7 cellular contexts compared by ENCODE assay signal in genomic region chr15:69160976-69161877, GRCh38. TPM values are rescaled to one million over a fixed set of nuclear protein-coding genes. Genes with fewer than 3 reads are reported as not detected.
A peak's percentile ranks its signal among the peaks of the same experiment; 100 is the strongest.
DNase-seq lines count a peak whose midpoint lies in the region; ATAC-seq and TF ChIP-seq lines count a peak whose summit lies in the region.

No MANE protein-coding gene starts in this region.

- peak overlapping the region; percentile 52 for H3K23ac ChIP-seq in mesendoderm (ENCODE audit: low read length)

- H4K5ac ChIP-seq in mesendoderm (ENCODE audit: low read length): no peak overlapping the region

- peak; percentile 4 for ATAC-seq in activated CD8-positive, alpha-beta memory T cell treated with anti-CD3 and anti-CD28 coated beads, Interleukin-2, amount 10 ng/mL, durations not matched to agents 7 days and 5 days
- ATAC-seq in stimulated activated naive CD8-positive, alpha-beta T cell treated with anti-CD3 and anti-CD28 coated beads, Interleukin-15, amount 100 ng/mL, for 72 hours: peak; percentile 7

- no peaks in the 10 kb centered on the region for H3K4me1 ChIP-seq in mesendoderm (ENCODE audit: control insufficient read depth, low read depth, low read length)

- CTCF ChIA-PET in activated CD8-positive, alpha-beta memory T cell treated with anti-CD3 and anti-CD28 coated beads, Interleukin-2, amount 10 ng/mL, durations not matched to agents 7 days and 5 days (lab: Charles Lee): interaction anchor here (1.0 to 2.3 kb wide), 8 partner anchors 14 to 301 kb away, joined by 3 to 8 read pairs (median 3); partner anchors contain the start of gene RPLP1

- H3K79me1 ChIP-seq in mesendoderm (ENCODE audit: low read length): no peaks in the 10 kb centered on the region

- H3K4me3 ChIP-seq in GM12865 (ENCODE audit: low read depth, low read length) (peak overlapping the region; percentile 82), mesendoderm (ENCODE audit: low read length) (peak overlapping the region; percentile 94)

- H3K4me1 Mint-ChIP-seq in activated CD8-positive, alpha-beta memory T cell treated with anti-CD3 and anti-CD28 coated beads, Interleukin-2, amount 10 ng/mL, durations not matched to agents 7 days and 5 days: peaks cover 13% of the 10 kb centered on the region
- peaks cover 13% of the 10 kb centered on the region for H3K4me1 Mint-ChIP-seq in endothelial cell (ENCODE audit: unreplicated experiment)
- H3K4me1 Mint-ChIP-seq in stimulated activated naive CD8-positive, alpha-beta T cell treated with anti-CD3 and anti-CD28 coated beads, Interleukin-15, amount 100 ng/mL, for 72 hours: peaks cover 20% of the 10 kb centered on the region

- no peak overlapping the region for H3K4ac ChIP-seq in mesendoderm (ENCODE audit: low read depth, low read length)

- no peak overlapping the region for H4K8ac ChIP-seq in mesendoderm (ENCODE audit: low read depth, low read length)

- H3K56ac ChIP-seq in mesendoderm (ENCODE audit: low read length): peak overlapping the region; percentile 96

- H3K9me3 Mint-ChIP-seq in activated CD8-positive, alpha-beta memory T cell treated with anti-CD3 and anti-CD28 coated beads, Interleukin-2, amount 10 ng/mL, durations not matched to agents 7 days and 5 days (ENCODE audit: low read depth): no peaks in the 10 kb centered on the region
- no peaks in the 10 kb centered on the region for H3K9me3 Mint-ChIP-seq in endothelial cell (ENCODE audit: unreplicated experiment)
- no peaks in the 10 kb centered on the region for H3K9me3 Mint-ChIP-seq in stimulated activated naive CD8-positive, alpha-beta T cell treated with anti-CD3 and anti-CD28 coated beads, Interleukin-15, amount 100 ng/mL, for 72 hours

- peak; percentile 17 for DNase-seq in GM12865 (ENCODE audit: low read depth)
- peak; percentile 40 for DNase-seq in NCI-H1105 (lab: John Stamatoyannopoulos, UW)
- peak; percentile 42 for DNase-seq in activated CD8-positive, alpha-beta memory T cell treated with anti-CD3 and anti-CD28 coated beads, Interleukin-2, amount 10 ng/mL, durations not matched to agents 7 days and 5 days
- DNase-seq in endothelial cell (ENCODE audit: low spot score): peak; percentile 37
- DNase-seq in mesendoderm: peak; percentile 39
- DNase-seq in stimulated activated naive CD8-positive, alpha-beta T cell treated with anti-CD3 and anti-CD28 coated beads, Interleukin-15, amount 100 ng/mL, for 72 hours: peak; percentile 26 to 27
- DNase-seq in NCI-H510A treated with DMSO at 0.1 percent for 48 hours (lab: John Stamatoyannopoulos, UW): no peak

- no peak overlapping the region for H2BK120ac ChIP-seq in mesendoderm (ENCODE audit: low read depth, low read length)

- no peak overlapping the region for H2AK5ac ChIP-seq in mesendoderm (ENCODE audit: low read length)

- H3K4me2 ChIP-seq in mesendoderm (ENCODE audit: low read length): peak overlapping the region; percentile 84

- WGBS in mesendoderm (ENCODE audit: extremely low coverage, insufficient coverage, low lambda C conversion rate): no CpG with 5 or more reads among the region's 57 CpGs

- no peak overlapping the region for H2BK15ac ChIP-seq in mesendoderm (replicated peaks; ENCODE audit: low read depth)

- no peaks in the 10 kb centered on the region for H3K79me2 ChIP-seq in mesendoderm (ENCODE audit: control insufficient read depth, insufficient read depth, low read length)

- H3K27me3 ChIP-seq in mesendoderm (ENCODE audit: insufficient read depth, low read length, poor library complexity): no peaks in the 10 kb centered on the region

- no peak for TF ChIP-seq CTCF in GM12865 (IDR thresholded peaks at IDR 0.05; ENCODE audit: insufficient read depth, low read depth, low read length, missing control alignments)
- no peak for TF ChIP-seq CTCF in endothelial cell (IDR thresholded peaks at IDR 0.05; ENCODE audit: unreplicated experiment)

- no peak overlapping the region for H2BK5ac ChIP-seq in mesendoderm (ENCODE audit: low read length)

- no peaks in the 10 kb centered on the region for H3K36me3 ChIP-seq in mesendoderm (ENCODE audit: control insufficient read depth, insufficient read depth, low read length)

- peak overlapping the region; percentile 42 for H3K27ac ChIP-seq in mesendoderm (ENCODE audit: low read depth, low read length)

- H3K27me3 Mint-ChIP-seq in activated CD8-positive, alpha-beta memory T cell treated with anti-CD3 and anti-CD28 coated beads, Interleukin-2, amount 10 ng/mL, durations not matched to agents 7 days and 5 days: peaks cover 22% of the 10 kb centered on the region
- peaks cover 6% of the 10 kb centered on the region for H3K27me3 Mint-ChIP-seq in endothelial cell (ENCODE audit: unreplicated experiment)
- peaks cover 10% of the 10 kb centered on the region for H3K27me3 Mint-ChIP-seq in stimulated activated naive CD8-positive, alpha-beta T cell treated with anti-CD3 and anti-CD28 coated beads, Interleukin-15, amount 100 ng/mL, for 72 hours

- peak overlapping the region; percentile 77 for H3K4me3 Mint-ChIP-seq in activated CD8-positive, alpha-beta memory T cell treated with anti-CD3 and anti-CD28 coated beads, Interleukin-2, amount 10 ng/mL, durations not matched to agents 7 days and 5 days
- H3K4me3 Mint-ChIP-seq in endothelial cell (ENCODE audit: unreplicated experiment): peak overlapping the region; percentile 98
- H3K4me3 Mint-ChIP-seq in stimulated activated naive CD8-positive, alpha-beta T cell treated with anti-CD3 and anti-CD28 coated beads, Interleukin-15, amount 100 ng/mL, for 72 hours: peak overlapping the region; percentile 97

- peak overlapping the region; percentile 96 for H3K9ac ChIP-seq in mesendoderm (ENCODE audit: low read length)

- H3K18ac ChIP-seq in mesendoderm (ENCODE audit: low read length): peak overlapping the region; percentile 65

- no peaks in the 10 kb centered on the region for H3K36me3 Mint-ChIP-seq in activated CD8-positive, alpha-beta memory T cell treated with anti-CD3 and anti-CD28 coated beads, Interleukin-2, amount 10 ng/mL, durations not matched to agents 7 days and 5 days
- no peaks in the 10 kb centered on the region for H3K36me3 Mint-ChIP-seq in endothelial cell (ENCODE audit: low read depth, unreplicated experiment)

- H3K27ac Mint-ChIP-seq in activated CD8-positive, alpha-beta memory T cell treated with anti-CD3 and anti-CD28 coated beads, Interleukin-2, amount 10 ng/mL, durations not matched to agents 7 days and 5 days: peak overlapping the region; percentile 54
- peak overlapping the region; percentile 62 for H3K27ac Mint-ChIP-seq in endothelial cell (ENCODE audit: unreplicated experiment)
- peak overlapping the region; percentile 92 to 93 for H3K27ac Mint-ChIP-seq in stimulated activated naive CD8-positive, alpha-beta T cell treated with anti-CD3 and anti-CD28 coated beads, Interleukin-15, amount 100 ng/mL, for 72 hours

RNA-seq across cellular contexts. Expression of gene GLCE, which starts 0.8 kb away (rescaled TPM):
- total RNA-seq in activated CD8-positive, alpha-beta memory T cell treated with anti-CD3 and anti-CD28 coated beads, Interleukin-2, amount 10 ng/mL, durations not matched to agents 7 days and 5 days: 1 to 10 TPM; 3.8 TPM
- total RNA-seq in endothelial cell (ENCODE audit: unreplicated experiment): 8.5 TPM
- 7.9 TPM for polyA plus RNA-seq in mesendoderm (2013, experiment 1 of 2)
- polyA plus RNA-seq in mesendoderm (2013, experiment 2 of 2): 7.9 TPM
